In genomic region chr19:46786236-46787039, GRCh38 we compare ENCODE assay signal across 8 cellular contexts. TPM values are rescaled to one million over a fixed set of nuclear protein-coding genes. Genes with fewer than 3 reads are reported as not detected.
A peak's percentile ranks its signal among the peaks of the same experiment; 100 is the strongest.
DNase-seq lines count a peak whose midpoint lies in the region; ATAC-seq, FAIRE-seq and TF ChIP-seq lines count a peak whose summit lies in the region.

No MANE protein-coding gene starts in this region.

- CTCF ChIA-PET in PC-3 (lab: Charles Lee), result no interaction called here

- H3K9me2 ChIP-seq in PC-3 (replicated peaks; ENCODE audit: low read length), result no peaks in the 10 kb centered on the region

- peak overlapping the region; percentile 58 to 90 (median 87) for H3K27ac Mint-ChIP-seq in naive B cell
- peak overlapping the region; percentile 97 for H3K27ac Mint-ChIP-seq in stimulated activated naive B cell treated with anti-CD40 and anti-IgM and Interleukin-4, amounts not matched to agents 10 μg/mL and 1 μg/mL and 100 μg/mL, for 72 hours

- H3K9me3 ChIP-seq in DND-41 (ENCODE audit: insufficient read depth, low read length, severe bottlenecking) (no peaks in the 10 kb centered on the region), PC-3 (ENCODE audit: low read length) (no peaks in the 10 kb centered on the region), esophagus muscularis mucosa (no peaks in the 10 kb centered on the region)

- H3K9me3 Mint-ChIP-seq in naive B cell, result no peaks in the 10 kb centered on the region
- no peaks in the 10 kb centered on the region for H3K9me3 Mint-ChIP-seq in stimulated activated naive B cell treated with anti-CD40 and anti-IgM and Interleukin-4, amounts not matched to agents 10 μg/mL and 1 μg/mL and 100 μg/mL, for 72 hours

- H3K27me3 ChIP-seq in DND-41 (ENCODE audit: insufficient read depth, low read length, poor library complexity) (no peaks in the 10 kb centered on the region), PC-3 (ENCODE audit: low read length) (no peaks in the 10 kb centered on the region), esophagus muscularis mucosa (peaks cover 0 to 4% (median 0%) of the 10 kb centered on the region in 4 donors)

- peaks cover 69% of the 10 kb centered on the region for H3K79me2 ChIP-seq in DND-41 (ENCODE audit: insufficient read depth, low read length)
- H3K79me2 ChIP-seq in PC-3 (ENCODE audit: low read length), result peaks cover 61% of the 10 kb centered on the region

- TF ChIP-seq CTCF in DND-41 (IDR thresholded peaks at IDR 0.05; ENCODE audit: borderline replicate concordance, extremely low read depth, low read length, poor library complexity, severe bottlenecking) (no peak), PC-3 (conservative IDR thresholded peaks at IDR 0.05; ENCODE audit: low read depth, low read length) (no peak), esophagus muscularis mucosa (IDR thresholded peaks at IDR 0.05) (no peak), D721Med (IDR thresholded peaks at IDR 0.05; ENCODE audit: insufficient read depth, missing control alignments) (no peak)

- DNase-seq in DND-41, result peak; percentile 83
- peak; percentile 66 for DNase-seq in PC-3
- DNase-seq in activated T-cell treated with anti-CD3 and anti-CD28 coated beads for 24 hours (ENCODE audit: low read depth), result peak; percentile 83
- peak; percentile 94 for DNase-seq in esophagus muscularis mucosa (ENCODE audit: extremely low spot score)
- DNase-seq in naive B cell, result peak; percentile 65
- DNase-seq in stimulated activated naive B cell treated with anti-CD40 and anti-IgM and Interleukin-4, amounts not matched to agents 10 μg/mL and 1 μg/mL and 100 μg/mL, for 72 hours, result peak; percentile 79
- no peak for DNase-seq in D721Med (ENCODE audit: insufficient read length, low spot score)

- TF ChIP-seq EP300 in esophagus muscularis mucosa (IDR thresholded peaks at IDR 0.05), result no peak

- peaks cover 47% of the 10 kb centered on the region for H3K36me3 ChIP-seq in DND-41 (ENCODE audit: insufficient read depth, low read length)
- peaks cover 12% of the 10 kb centered on the region for H3K36me3 ChIP-seq in PC-3 (ENCODE audit: low read depth, low read length)
- H3K36me3 ChIP-seq in esophagus muscularis mucosa, result peaks cover 18 to 32% (median 24%) of the 10 kb centered on the region in 4 donors

- no peak for TF ChIP-seq POLR2A in esophagus muscularis mucosa (IDR thresholded peaks at IDR 0.05; ENCODE audit: low read depth)

- POLR2A ChIA-PET in PC-3 (lab: Charles Lee; ENCODE audit: unreplicated experiment), result no interaction called here

- H3K4me1 ChIP-seq in DND-41 (ENCODE audit: insufficient read depth, low read length) (peaks cover 59% of the 10 kb centered on the region), PC-3 (ENCODE audit: insufficient read depth, low read length) (peaks cover 21% of the 10 kb centered on the region), esophagus muscularis mucosa (peaks cover 44 to 71% (median 58%) of the 10 kb centered on the region in 4 donors)

- peak overlapping the region; percentile 94 for H3K27ac ChIP-seq in DND-41 (ENCODE audit: low read length)
- peak overlapping the region; percentile 86 for H3K27ac ChIP-seq in PC-3 (ENCODE audit: low read length)
- peak overlapping the region; percentile 78 to 93 (median 84) for H3K27ac ChIP-seq in esophagus muscularis mucosa (replicated peaks in 1 of 4)

- H4K20me1 ChIP-seq in DND-41 (ENCODE audit: insufficient read depth, low read length) (peaks cover 53% of the 10 kb centered on the region), PC-3 (ENCODE audit: low read length) (peaks cover 11% of the 10 kb centered on the region)

- H3K4me1 Mint-ChIP-seq in naive B cell, result peaks cover 50 to 58% (median 57%) of the 10 kb centered on the region in 3 donors
- H3K4me1 Mint-ChIP-seq in stimulated activated naive B cell treated with anti-CD40 and anti-IgM and Interleukin-4, amounts not matched to agents 10 μg/mL and 1 μg/mL and 100 μg/mL, for 72 hours, result peaks cover 38 to 67% of the 10 kb centered on the region in 2 donors

- 52% methylated on average over 16 of the region's 20 CpGs for WGBS in esophagus muscularis mucosa

- H3K4me3 ChIP-seq in DND-41 (ENCODE audit: low read depth in 1 of 2, low read length in 2 of 2) (peak overlapping the region; percentile 86 to 88), PC-3 (ENCODE audit: low read length) (peak overlapping the region; percentile 91), esophagus muscularis mucosa (peak overlapping the region; percentile 70 to 90 (median 84))

- H3K4me3 Mint-ChIP-seq in naive B cell, result peak overlapping the region; percentile 92 to 98 (median 95)
- H3K4me3 Mint-ChIP-seq in stimulated activated naive B cell treated with anti-CD40 and anti-IgM and Interleukin-4, amounts not matched to agents 10 μg/mL and 1 μg/mL and 100 μg/mL, for 72 hours, result peak overlapping the region; percentile 98 to 99

- no peak for FAIRE-seq in D721Med (lab: Jason Lieb, UNC)

- intact Hi-C loops in PC-3 (cut with micrococcal nuclease), result loop anchor here (5.0 kb wide), 1 partner anchor 41 kb away; no protein-coding TSS in a partner anchor
- intact Hi-C loops in esophagus muscularis mucosa (cut with DNase I), result no loop called here

- H3K9ac ChIP-seq in DND-41 (ENCODE audit: low read depth, low read length), result peak overlapping the region; percentile 70
- H3K9ac ChIP-seq in PC-3 (ENCODE audit: low read length), result peak overlapping the region; percentile 93

- H3F3A ChIP-seq in PC-3 (ENCODE audit: low read length, unreplicated experiment), result no peaks in the 10 kb centered on the region

- no peaks in the 10 kb centered on the region for H3K27me3 Mint-ChIP-seq in naive B cell
- H3K27me3 Mint-ChIP-seq in stimulated activated naive B cell treated with anti-CD40 and anti-IgM and Interleukin-4, amounts not matched to agents 10 μg/mL and 1 μg/mL and 100 μg/mL, for 72 hours, result no peaks in the 10 kb centered on the region

- BruUV-seq in PC-3 (replicated peaks; lab: Mats Ljungman, UMichigan), result TSS peak; percentile 74

- ATAC-seq in DND-41 (ENCODE audit: insufficient read depth, low read depth), result peak; percentile 47
- ATAC-seq in HG02885 (IDR thresholded peaks at IDR 0.05; ENCODE audit: poor library complexity, unreplicated experiment), result peak; percentile 37
- ATAC-seq in PC-3, result peak; percentile 34
- ATAC-seq in naive B cell (ENCODE audit: low read depth in 2 of 2), result peak; percentile 44 to 49
- peak; percentile 62 to 64 for ATAC-seq in stimulated activated naive B cell treated with anti-CD40 and anti-IgM and Interleukin-4, amounts not matched to agents 10 μg/mL and 1 μg/mL and 100 μg/mL, for 72 hours (replicated peaks)

- no peaks in the 10 kb centered on the region for H3K36me3 Mint-ChIP-seq in naive B cell
- H3K36me3 Mint-ChIP-seq in stimulated activated naive B cell treated with anti-CD40 and anti-IgM and Interleukin-4, amounts not matched to agents 10 μg/mL and 1 μg/mL and 100 μg/mL, for 72 hours, result peaks cover 39 to 52% of the 10 kb centered on the region in 2 donors

- H3K4me2 ChIP-seq in DND-41 (ENCODE audit: insufficient read depth, low read length), result peak overlapping the region; percentile 94
- H3K4me2 ChIP-seq in PC-3 (ENCODE audit: low read length), result peak overlapping the region; percentile 98

- H2AFZ ChIP-seq in DND-41 (ENCODE audit: low read depth, low read length), result 0 out of 2 replicates have a peak overlapping the region, but pooled peaks have one; percentile 17
- no peak overlapping the region for H2AFZ ChIP-seq in PC-3 (ENCODE audit: low read length)

RNA-seq across cellular contexts. Expression of gene SLC1A5, which starts 2.0 kb away (rescaled TPM):
- 97.4 and 117 TPM in 2 replicates for total RNA-seq in PC-3 (2014; rRNA removed)
- total RNA-seq in esophagus muscularis mucosa, result 10 to 100 TPM; 42.8 to 93.6 (median 66.7) TPM
- 10 to 100 TPM in 2 of 6 donors, 1 to 10 TPM in 4; 4.9 to 12.1 (median 7.9) TPM for polyA plus RNA-seq in naive B cell (ENCODE audit: low read depth in 6 of 6)

RNA-seq across cellular contexts. Expression of gene STRN4, which starts 40.2 kb away (rescaled TPM):
- total RNA-seq in PC-3 (2014; rRNA removed), result 62.7 and 83.9 TPM in 2 replicates
- total RNA-seq in esophagus muscularis mucosa, result 100 to 1,000 TPM in 2 of 4 donors, 10 to 100 TPM in 2; 85.2 to 119 (median 101) TPM
- 10 to 100 TPM in 5 of 6 donors, 1 to 10 TPM in 1; 6.0 to 38.0 (median 15.5) TPM for polyA plus RNA-seq in naive B cell (ENCODE audit: low read depth in 6 of 6)

RNA-seq across cellular contexts. Expression of gene FKRP, which starts 40.6 kb away (rescaled TPM):
- 14.3 and 18.4 TPM in 2 replicates for total RNA-seq in PC-3 (2014; rRNA removed)
- 10 to 100 TPM; 22.4 to 30.3 (median 26.5) TPM for total RNA-seq in esophagus muscularis mucosa
- polyA plus RNA-seq in naive B cell (ENCODE audit: low read depth in 6 of 6), result 10 to 100 TPM in 1 of 6 donors, 1 to 10 TPM in 5; 2.0 to 10.1 (median 6.0) TPM
